9 cellular contexts compared by ENCODE assay signal in the genomic region with DNA sequence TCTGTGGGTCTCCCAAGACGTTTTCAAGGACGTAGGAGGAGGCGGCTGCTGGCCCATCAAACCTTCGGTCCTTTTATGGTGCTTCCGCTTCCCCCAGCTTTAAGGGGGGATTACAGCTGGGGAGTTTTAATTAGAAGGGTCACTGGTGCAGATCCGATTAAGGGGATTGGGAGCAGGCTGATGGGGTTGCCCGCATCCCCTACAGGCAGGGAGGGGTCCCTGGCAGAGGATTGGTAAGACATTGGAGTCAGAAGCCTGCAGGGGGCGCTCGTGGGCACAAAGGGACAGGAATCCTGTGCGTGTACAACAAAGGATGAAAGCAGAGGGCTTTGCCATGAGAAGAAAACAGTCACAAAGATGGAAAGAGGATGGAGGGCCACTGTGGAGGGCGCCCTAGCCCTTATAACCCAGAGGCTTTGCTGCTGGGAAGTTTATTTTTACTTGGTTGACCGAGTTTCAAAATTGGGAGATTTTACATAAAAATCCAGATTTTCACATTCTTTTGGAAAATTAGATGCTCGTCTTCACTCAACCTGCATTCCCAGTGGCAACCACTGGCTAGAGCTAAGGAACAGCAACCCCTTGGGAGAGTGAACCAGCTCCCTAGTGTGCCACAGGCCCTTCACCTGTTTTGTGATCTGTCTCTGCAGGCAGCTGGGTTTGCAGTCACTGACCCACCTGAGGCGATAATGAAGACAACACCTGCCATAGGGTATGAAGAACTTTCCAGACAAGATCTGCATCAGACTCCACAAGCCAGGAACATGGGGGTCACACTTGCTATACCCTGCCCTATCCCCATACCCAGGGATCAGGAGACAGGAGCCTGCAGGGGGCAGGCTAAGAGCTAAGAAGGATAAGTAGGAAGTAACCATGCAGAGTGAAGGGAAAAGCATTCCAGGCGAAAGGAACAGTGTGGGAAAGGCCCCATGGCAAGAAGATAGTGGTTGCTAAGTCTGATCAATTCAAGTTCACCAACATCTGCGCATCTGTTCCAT.
DNase-seq lines count a peak whose midpoint lies in the region; ATAC-seq and TF ChIP-seq lines count a peak whose summit lies in the region.
"Had no signal": no experiment of that assay in that cellular context is flagged by ENCODE, and none has a peak within 500 bp of the region (broad histone marks: within the 10 kb centered on the region; RNA-seq: fewer than 3 reads in every experiment).

No MANE protein-coding gene starts in this region.

- DNase-seq in SIG-M5 treated with dmso at 0.1 percent for 504 hours (lab: John Stamatoyannopoulos, UW; ENCODE audit: unreplicated experiment): peak; percentile 77
- DNase-seq in SIG-M5 (lab: John Stamatoyannopoulos, UW): no peak
- DNase-seq in NCI-H2227 treated with DMSO at 0.1 percent for 48 hours (lab: John Stamatoyannopoulos, UW): peak; percentile 73
- DNase-seq in activated CD4-positive, alpha-beta T cell treated with anti-CD3 and anti-CD28 coated beads for 48 hours: peak; percentile 90
- peak; percentile 76 for DNase-seq in coronary artery (ENCODE audit: low spot score)
- peak; percentile 71 for DNase-seq in lower lobe of right lung
- DNase-seq in stimulated activated CD8-positive, alpha-beta memory T cell treated with anti-CD3 and anti-CD28 coated beads, Interleukin-15, amount 100 ng/mL, for 24 hours (ENCODE audit: low read depth): peak; percentile 59
- DNase-seq: naive B cell had no signal

- H3K36me3 ChIP-seq in lower lobe of right lung: no peaks in the 10 kb centered on the region

- ATAC-seq in lower lobe of right lung: peak; percentile 59 to 61
- no peak for ATAC-seq in HG03460 (IDR thresholded peaks at IDR 0.05; ENCODE audit: unreplicated experiment)

- H3K27ac ChIP-seq in coronary artery: no peak overlapping the region
- no peak overlapping the region for H3K27ac ChIP-seq in lower lobe of right lung

- TF ChIP-seq CTCF in coronary artery (IDR thresholded peaks at IDR 0.05) (peak; percentile 63), lower lobe of right lung (IDR thresholded peaks at IDR 0.05) (peak; percentile 67)

- no peaks in the 10 kb centered on the region for H3K4me1 ChIP-seq in lower lobe of right lung

- H3K9me3 ChIP-seq in lower lobe of right lung: no peaks in the 10 kb centered on the region

- H3K4me3 ChIP-seq in coronary artery (no peak overlapping the region), lower lobe of right lung (no peak overlapping the region)

- no peaks in the 10 kb centered on the region for H3K27me3 ChIP-seq in lower lobe of right lung (ENCODE audit: low read depth)

- intact Hi-C loops in lower lobe of right lung (cut with DNase I): no loop called here
